8 cellular contexts compared by ENCODE assay signal in the genomic region with DNA sequence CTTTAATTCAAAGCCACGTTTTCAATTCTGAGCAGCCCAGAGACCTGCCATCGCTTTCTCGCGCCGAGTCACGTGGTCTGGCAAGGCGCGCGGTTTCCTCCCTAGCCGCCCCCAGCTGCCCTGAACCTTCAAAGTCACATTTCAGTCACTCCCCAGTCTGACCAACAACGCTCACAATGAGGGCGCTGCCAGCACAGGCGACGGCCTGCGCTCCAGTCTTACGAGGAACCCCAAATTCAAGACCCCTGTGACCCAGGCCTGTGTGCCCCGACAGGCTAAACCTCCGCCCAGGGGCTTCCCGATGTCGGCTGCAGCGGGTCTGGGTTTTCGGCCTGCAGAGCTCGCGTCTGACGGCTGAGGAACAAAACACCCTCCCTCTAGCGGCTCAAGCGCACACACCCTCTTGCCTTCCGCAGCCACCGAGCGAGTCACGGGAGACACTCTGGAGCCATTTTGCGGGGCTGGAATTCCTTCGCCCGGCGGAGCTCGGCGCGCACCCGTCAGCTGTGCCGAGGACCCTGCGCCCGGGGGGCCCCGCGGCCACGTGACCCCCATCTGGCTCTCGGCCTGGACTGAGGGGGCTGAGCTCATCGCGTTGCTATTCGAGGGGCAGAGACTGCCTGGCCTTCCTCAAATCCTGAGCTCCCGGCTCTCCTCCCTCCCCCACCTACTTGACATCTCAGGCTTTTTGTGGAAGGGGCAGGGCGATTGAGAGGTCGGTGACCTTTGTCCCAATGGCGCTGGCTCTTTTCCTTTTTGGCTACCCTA.
A peak's percentile ranks its signal among the peaks of the same experiment; 100 is the strongest.
DNase-seq lines count a peak whose midpoint lies in the region; ATAC-seq, FAIRE-seq and TF ChIP-seq lines count a peak whose summit lies in the region.

No MANE protein-coding gene starts in this region.

- H3K4me1 Mint-ChIP-seq in memory B cell: peaks cover 15% of the 10 kb centered on the region

- no peak overlapping the region for H3K56ac ChIP-seq in H1 (replicated peaks; ENCODE audit: insufficient read length, low read depth, low read length)

- H3K18ac ChIP-seq in H1 (ENCODE audit: extremely low read depth, low read length): peak overlapping the region; percentile 96

- H2BK120ac ChIP-seq in H1 (replicated peaks; ENCODE audit: low read depth, low read length): peak overlapping the region; percentile 30

- H3K27ac ChIP-seq in H1 (ENCODE audit: low read depth, low read length): peak overlapping the region; percentile 57

- H4K5ac ChIP-seq in H1 (ENCODE audit: insufficient read length, low read depth, low read length): peak overlapping the region; percentile 74

- POLR2A ChIA-PET in H1 (lab: Charles Lee; ENCODE audit: partially characterized antibody): interaction anchor here (0.8 to 1.6 kb wide), 6 partner anchors 9 to 89 kb away, joined by 3 to 9 read pairs (median 4); no protein-coding TSS in a partner anchor

- peaks cover 4% of the 10 kb centered on the region for H3K36me3 Mint-ChIP-seq in memory B cell

- H4K8ac ChIP-seq in H1 (ENCODE audit: extremely low read depth, insufficient read depth, low read length): peak overlapping the region; percentile 92; the same call in 1 of the 2 replicates

- H3K14ac ChIP-seq in H1 (ENCODE audit: insufficient read length): no peak overlapping the region

- H3K9me3 ChIP-seq in H1 (ENCODE audit: insufficient read depth in 2 of 2, low read depth in 1 of 2, low read length in 1 of 2): no peaks in the 10 kb centered on the region

- TF ChIP-seq POLR2A in H1 (IDR thresholded peaks at IDR 0.05; ENCODE audit: control extremely low read depth in 1 of 2, low read depth in 2 of 2, low read length in 2 of 2): peak in 1 of 2 experiments; percentile 79; a peak in 2 of 3 replicates

- H4K91ac ChIP-seq in H1 (replicated peaks; ENCODE audit: insufficient read length, low read length): peak overlapping the region; percentile 82

- H3K23me2 ChIP-seq in H1 (ENCODE audit: low read depth, low read length): peaks cover 2% of the 10 kb centered on the region; the same call in 1 of the 2 replicates

- no peaks in the 10 kb centered on the region for H4K20me1 ChIP-seq in H1 (replicated peaks in 1 of 2; ENCODE audit: control insufficient read depth in 1 of 2, insufficient read depth in 2 of 2, low read length in 2 of 2)

- CTCF ChIA-PET in H1 (lab: Charles Lee; ENCODE audit: partially characterized antibody): interaction anchor here (0.6 to 3.0 kb wide), 25 partner anchors 9 to 794 kb away, joined by 3 to 31 read pairs (median 4); no protein-coding TSS in a partner anchor

- H2AK5ac ChIP-seq in H1 (ENCODE audit: low read depth, low read length): no peak overlapping the region

- peak overlapping the region; percentile 68 to 77 for H3K4me2 ChIP-seq in H1 (ENCODE audit: insufficient read depth in 1 of 2, low read depth in 2 of 2, low read length in 2 of 2)

- H3K27ac Mint-ChIP-seq in memory B cell: peak overlapping the region; percentile 82

- H3K4ac ChIP-seq in H1 (replicated peaks; ENCODE audit: insufficient read length, low read depth, low read length): no peak overlapping the region

- H2AFZ ChIP-seq in H1 (ENCODE audit: low read length): peak overlapping the region; percentile 90

- WGBS in H1 (ENCODE audit: extremely low coverage in 1 of 2, insufficient coverage in 1 of 2, insufficient read length in 1 of 2, insufficient replicate concordance in 2 of 2, low coverage in 1 of 2, low lambda C conversion rate in 2 of 2, missing lambda C conversion rate in 1 of 2), 2 experiments: 2% methylated on average over 53 of the region's 53 CpGs; no CpG with 5 or more reads in 1 of the 2 experiments

- H3K27me3 Mint-ChIP-seq in memory B cell: peaks cover 7% of the 10 kb centered on the region

- H2BK15ac ChIP-seq in H1 (ENCODE audit: low read length): peak overlapping the region; percentile 93; the same call in 1 of the 2 replicates

- H2BK5ac ChIP-seq in H1 (ENCODE audit: low read depth, low read length): peak overlapping the region; percentile 57; the same call in 1 of the 2 replicates

- peak; percentile 33 for DNase-seq in 8988T
- peak; percentile 74 to 82 for DNase-seq in NCI-H524 (lab: John Stamatoyannopoulos, UW)
- peak; percentile 45 to 53 for DNase-seq in activated CD8-positive, alpha-beta memory T cell treated with anti-CD3 and anti-CD28 coated beads for 4 hours (ENCODE audit: low read depth in 2 of 2)
- DNase-seq in H1 (ENCODE audit: low read depth in 1 of 2, low spot score in 2 of 2): peak; percentile 85
- peak; percentile 65 to 71 for DNase-seq in memory B cell (ENCODE audit: low spot score in 2 of 2)
- peak; percentile 42 to 56 (median 50) for DNase-seq in stimulated activated CD4-positive, alpha-beta T cell treated with anti-CD3 and anti-CD28 coated beads, TNF-alpha, amount 100 ng/mL, for 4 hours (ENCODE audit: low read depth in 3 of 3)

- H3K9ac ChIP-seq in H1 (replicated peaks in 1 of 4; ENCODE audit: extremely low read depth in 1 of 4, low read depth in 3 of 4, low read length in 3 of 4): peak overlapping the region in 3 of 4 experiments; percentile 70 to 81 (median 73); a peak in 6 of 7 replicates

- peak; percentile 56 to 74 (median 61) for TF ChIP-seq CTCF in H1 (IDR thresholded peaks at IDR 0.05; ENCODE audit: control extremely low read depth in 1 of 3, insufficient read depth in 1 of 3, low read depth in 1 of 3, low read length in 3 of 3)

- no peak for FAIRE-seq in H1 (lab: Jason Lieb, UNC)

- peaks cover 3 to 17% (median 11%) of the 10 kb centered on the region in 4 experiments for H3K4me1 ChIP-seq in H1 (replicated peaks in 1 of 4; ENCODE audit: control insufficient read depth in 3 of 4, insufficient read depth in 4 of 4, low read length in 3 of 4)

- peak; percentile 41 to 51 for TF ChIP-seq RAD21 in H1 (IDR thresholded peaks at IDR 0.05 in 1 of 2, conservative IDR thresholded peaks at IDR 0.05 in 1 of 2; ENCODE audit: low read depth in 2 of 2, low read length in 2 of 2)

- no peak overlapping the region for H3K23ac ChIP-seq in H1 (ENCODE audit: insufficient read length)

- peaks cover 2 to 10% (median 7%) of the 10 kb centered on the region in 4 experiments for H3K27me3 ChIP-seq in H1 (replicated peaks in 1 of 4; ENCODE audit: control insufficient read depth in 3 of 4, extremely low read depth in 1 of 4, insufficient read depth in 3 of 4, low read length in 3 of 4)

- H3K79me2 ChIP-seq in H1 (ENCODE audit: control insufficient read depth in 1 of 2, insufficient read depth in 2 of 2, low read length in 2 of 2): no peaks in the 10 kb centered on the region

- TF ChIP-seq EP300 in H1 (IDR thresholded peaks at IDR 0.05; ENCODE audit: borderline replicate concordance in 1 of 2, low read depth in 2 of 2, low read length in 2 of 2): no peak

- peak overlapping the region; percentile 86 for H3K4me3 Mint-ChIP-seq in memory B cell

- H2BK12ac ChIP-seq in H1 (ENCODE audit: low read depth, low read length): peak overlapping the region; percentile 70

- peak overlapping the region; percentile 28 to 60 (median 54) for H3K4me3 ChIP-seq in H1 (ENCODE audit: extremely low read depth in 1 of 4, insufficient read depth in 2 of 4, low read depth in 3 of 4, low read length in 4 of 4)

- no peaks in the 10 kb centered on the region for H3K9me3 Mint-ChIP-seq in memory B cell

- no peaks in the 10 kb centered on the region for H3K79me1 ChIP-seq in H1 (ENCODE audit: low read depth, low read length)

- H2BK20ac ChIP-seq in H1 (ENCODE audit: low read length): 0 out of 2 replicates have a peak overlapping the region, but pooled peaks have one; percentile 43

- ATAC-seq in GM18520 (IDR thresholded peaks at IDR 0.05; ENCODE audit: unreplicated experiment): peak; percentile 59
- ATAC-seq in HG03066 (IDR thresholded peaks at IDR 0.05; ENCODE audit: low read depth, unreplicated experiment): peak; percentile 87
- ATAC-seq in memory B cell (ENCODE audit: low read depth): peak; percentile 94

- H3K36me3 ChIP-seq in H1 (ENCODE audit: control insufficient read depth in 2 of 4, insufficient read depth in 4 of 4, low read length in 3 of 4): peaks cover 0 to 3% (median 1%) of the 10 kb centered on the region in 4 experiments; a peak in 2 of 8 replicates

TF ChIP-seq in H1, 55 proteins besides CTCF, POLR2A, EP300 and RAD21 (continues in another document):
- no peak for TF ChIP-seq SUZ12 (IDR thresholded peaks at IDR 0.05; ENCODE audit: low read length)
- peak; percentile 82 for TF ChIP-seq TAF7 (optimal IDR thresholded peaks at IDR 0.05; ENCODE audit: borderline replicate concordance, low read depth, low read length)

Comparison
In these comparisons a context has a peak if more than half of its experiments do, and no peak if none do; other contexts are left out.
1. Peak in every context shown above with its lines: DNase-seq, ATAC-seq, H3K4me3 ChIP-seq and H3K27ac ChIP-seq.
2. DNase-seq: peak in every context shown above with its lines; median percentile 85 in H1; 78 in NCI-H524; 68 in memory B cell; 50 in stimulated activated CD4-positive, alpha-beta T cell treated with anti-CD3 and anti-CD28 coated beads, TNF-alpha, amount 100 ng/mL, for 4 hours; 49 in activated CD8-positive, alpha-beta memory T cell treated with anti-CD3 and anti-CD28 coated beads for 4 hours; 33 in 8988T.